8 cellular contexts compared by ENCODE assay signal in genomic region chr1:85200870-85201339, GRCh38. TPM values are rescaled to one million over a fixed set of nuclear protein-coding genes. Genes with fewer than 3 reads are reported as not detected.
DNase-seq lines count a peak whose midpoint lies in the region; ATAC-seq, FAIRE-seq and TF ChIP-seq lines count a peak whose summit lies in the region.

TSS of gene SYDE2 (minus strand) at chr1:85201016. CDS start at chr1:85200996, 20 bp downstream.

- H3K36me3 Mint-ChIP-seq in Caco-2 (ENCODE audit: insufficient read depth, unreplicated experiment): peaks cover 15% of the 10 kb centered on the region

- no peaks in the 10 kb centered on the region for H3K4me1 Mint-ChIP-seq in Caco-2 (ENCODE audit: low read depth, unreplicated experiment)

- no peaks in the 10 kb centered on the region for H3K36me3 ChIP-seq in Caco-2 (ENCODE audit: control insufficient read depth, insufficient read depth, low read length)

- peak within 1 kb of the TSS; percentile 74 for H3K4me3 ChIP-seq in Caco-2 (ENCODE audit: low read depth, low read length)

- ATAC-seq in GM21381 (IDR thresholded peaks at IDR 0.05; ENCODE audit: unreplicated experiment): peak; percentile 73

- no peaks in the 10 kb centered on the region for H3K27me3 ChIP-seq in Caco-2 (replicated peaks; ENCODE audit: control insufficient read depth, insufficient read depth, low read length)

- H3K27ac Mint-ChIP-seq in Caco-2 (ENCODE audit: unreplicated experiment): peak within 1 kb of the TSS; percentile 91

- H3K4me3 Mint-ChIP-seq in Caco-2 (ENCODE audit: unreplicated experiment): peak within 1 kb of the TSS; percentile 82

- TF ChIP-seq CTCF in Caco-2 (IDR thresholded peaks at IDR 0.05; ENCODE audit: insufficient read depth in 1 of 2, low read depth in 1 of 2, low read length in 1 of 2, severe bottlenecking in 1 of 2, unreplicated experiment in 1 of 2): no peak

- H3K27ac ChIP-seq in temporal lobe (ENCODE audit: low read depth, low read length): peak within 1 kb of the TSS; percentile 9

- H3K9me3 Mint-ChIP-seq in Caco-2 (ENCODE audit: unreplicated experiment): no peaks in the 10 kb centered on the region

- no peaks in the 10 kb centered on the region for H3K9me3 ChIP-seq in Caco-2

- no peak for FAIRE-seq in RCC 7860 (lab: Jason Lieb, UNC)
- no peak for FAIRE-seq in frontal cortex (lab: Jason Lieb, UNC)

- no TSS peak for BruUV-seq in Caco-2 (replicated peaks; lab: Mats Ljungman, UMichigan)

- CTCF ChIA-PET in Caco-2 (lab: Charles Lee): no interaction called here

- DNase-seq in Caco-2: peak; percentile 86 to 90
- peak; percentile 86 for DNase-seq in HT1080 (ENCODE audit: low read depth)
- peak; percentile 70 for DNase-seq in RCC 7860 (ENCODE audit: low spot score)
- DNase-seq in activated effector memory CD4-positive, alpha-beta T cell treated with anti-CD3 and anti-CD28 coated beads, Interleukin-2, amount 50 U/mL, for 16 hours: peak; percentile 90
- DNase-seq in frontal cortex (ENCODE audit: low spot score in 2 of 2): peak; percentile 71 to 76
- peak; percentile 40 for DNase-seq in occipital lobe (lab: John Stamatoyannopoulos, UW)

- POLR2A ChIA-PET in Caco-2 (lab: Charles Lee): interaction anchor here (0.6 to 1.6 kb wide), 3 partner anchors 15 to 59 kb away, joined by 3 to 5 read pairs (median 3); partner anchors contain the start of gene C1orf52

- H3K27me3 Mint-ChIP-seq in Caco-2 (ENCODE audit: insufficient read depth, unreplicated experiment): no peaks in the 10 kb centered on the region

- intact Hi-C loops in Caco-2 (cut with micrococcal nuclease; ENCODE audit: unreplicated experiment): loop anchor here (1.0 to 5.0 kb wide), 5 partner anchors 24 to 92 kb away; partner anchors contain the start of gene C1orf52

- peaks cover 17% of the 10 kb centered on the region for H3K4me1 ChIP-seq in Caco-2

RNA-seq across cellular contexts. Expression of gene SYDE2, which starts in this region (rescaled TPM):
- total RNA-seq in Caco-2 (2022) (19.1 and 19.9 TPM in 2 replicates), frontal cortex (6.9 TPM), occipital lobe (2.3 TPM), temporal lobe (8.4 TPM)
- 2.3 and 3.7 TPM in 2 replicates for total RNA-seq in HT1080 (2014; rRNA removed; shearing (Covaris generic))
- 1.4 and 2.5 TPM in 2 replicates for polyA plus RNA-seq in HT1080 (2015; cell fraction: cytosol; rRNA removed)
- polyA plus RNA-seq in HT1080 (2015; cell fraction: nucleus; rRNA removed): 3.2 and 3.8 TPM in 2 replicates

Comparison
In these comparisons a context has a peak if more than half of its experiments do, and no peak if none do; other contexts are left out.
1. Peak in every context shown above with its lines: DNase-seq, ATAC-seq, H3K4me3 ChIP-seq and H3K27ac ChIP-seq.
2. DNase-seq: peak in every context shown above with its lines; median percentile 90 in activated effector memory CD4-positive, alpha-beta T cell treated with anti-CD3 and anti-CD28 coated beads, Interleukin-2, amount 50 U/mL, for 16 hours; 88 in Caco-2; 86 in HT1080; 74 in frontal cortex; 70 in RCC 7860; 40 in occipital lobe.